ENCODE assay signal across 1 cellular context in the genomic region with DNA sequence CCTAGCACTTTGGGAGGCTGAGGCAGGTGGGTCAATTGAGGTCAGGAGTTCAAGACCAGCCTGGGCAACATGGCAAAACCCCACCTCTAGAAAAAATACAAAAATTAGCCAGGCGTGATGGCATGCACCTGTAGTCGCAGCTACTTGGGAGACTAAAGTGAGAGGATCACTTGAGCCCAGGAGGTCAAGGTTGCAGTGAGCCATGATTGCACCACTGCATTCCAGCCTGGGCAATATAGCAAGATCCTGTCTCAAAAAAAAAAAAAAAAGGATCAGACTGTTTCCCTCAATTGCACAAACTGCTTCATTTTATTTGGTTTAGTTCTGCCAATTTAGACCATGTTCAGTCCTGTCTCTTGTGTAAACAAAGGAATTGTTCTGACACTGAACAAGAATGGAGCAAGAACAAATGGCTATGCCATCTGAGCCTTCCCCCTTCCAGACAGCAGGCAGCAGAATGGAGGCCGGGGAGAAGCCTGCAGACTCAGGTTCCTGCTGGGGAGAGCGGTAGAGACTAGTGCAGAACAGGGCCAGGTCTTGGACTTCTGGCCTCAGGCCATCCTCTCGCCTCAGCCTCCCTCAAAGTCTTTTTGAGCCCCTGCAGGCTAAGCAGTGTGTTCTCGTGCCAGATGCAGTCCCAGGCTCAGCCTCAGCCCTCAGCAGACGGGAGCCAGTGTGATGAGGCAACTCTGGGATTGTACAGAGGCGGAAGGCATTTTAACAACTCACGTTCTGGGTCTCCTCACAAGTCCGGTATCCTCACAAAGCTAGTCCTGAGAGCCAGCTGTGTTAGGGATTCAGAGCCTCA.
TF ChIP-seq lines count a peak whose summit lies in the region.

No MANE protein-coding gene starts in this region.

TF ChIP-seq in WTC11, 78 proteins besides CTCF, POLR2A, EP300 and RAD21 (continued from another document):
- TF ChIP-seq, protein P1, sequence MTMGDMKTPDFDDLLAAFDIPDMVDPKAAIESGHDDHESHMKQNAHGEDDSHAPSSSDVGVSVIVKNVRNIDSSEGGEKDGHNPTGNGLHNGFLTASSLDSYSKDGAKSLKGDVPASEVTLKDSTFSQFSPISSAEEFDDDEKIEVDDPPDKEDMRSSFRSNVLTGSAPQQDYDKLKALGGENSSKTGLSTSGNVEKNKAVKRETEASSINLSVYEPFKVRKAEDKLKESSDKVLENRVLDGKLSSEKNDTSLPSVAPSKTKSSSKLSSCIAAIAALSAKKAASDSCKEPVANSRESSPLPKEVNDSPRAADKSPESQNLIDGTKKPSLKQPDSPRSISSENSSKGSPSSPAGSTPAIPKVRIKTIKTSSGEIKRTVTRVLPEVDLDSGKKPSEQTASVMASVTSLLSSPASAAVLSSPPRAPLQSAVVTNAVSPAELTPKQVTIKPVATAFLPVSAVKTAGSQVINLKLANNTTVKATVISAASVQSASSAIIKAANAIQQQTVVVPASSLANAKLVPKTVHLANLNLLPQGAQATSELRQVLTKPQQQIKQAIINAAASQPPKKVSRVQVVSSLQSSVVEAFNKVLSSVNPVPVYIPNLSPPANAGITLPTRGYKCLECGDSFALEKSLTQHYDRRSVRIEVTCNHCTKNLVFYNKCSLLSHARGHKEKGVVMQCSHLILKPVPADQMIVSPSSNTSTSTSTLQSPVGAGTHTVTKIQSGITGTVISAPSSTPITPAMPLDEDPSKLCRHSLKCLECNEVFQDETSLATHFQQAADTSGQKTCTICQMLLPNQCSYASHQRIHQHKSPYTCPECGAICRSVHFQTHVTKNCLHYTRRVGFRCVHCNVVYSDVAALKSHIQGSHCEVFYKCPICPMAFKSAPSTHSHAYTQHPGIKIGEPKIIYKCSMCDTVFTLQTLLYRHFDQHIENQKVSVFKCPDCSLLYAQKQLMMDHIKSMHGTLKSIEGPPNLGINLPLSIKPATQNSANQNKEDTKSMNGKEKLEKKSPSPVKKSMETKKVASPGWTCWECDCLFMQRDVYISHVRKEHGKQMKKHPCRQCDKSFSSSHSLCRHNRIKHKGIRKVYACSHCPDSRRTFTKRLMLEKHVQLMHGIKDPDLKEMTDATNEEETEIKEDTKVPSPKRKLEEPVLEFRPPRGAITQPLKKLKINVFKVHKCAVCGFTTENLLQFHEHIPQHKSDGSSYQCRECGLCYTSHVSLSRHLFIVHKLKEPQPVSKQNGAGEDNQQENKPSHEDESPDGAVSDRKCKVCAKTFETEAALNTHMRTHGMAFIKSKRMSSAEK (CRISPR knock-in tag; IDR thresholded peaks at IDR 0.05; ENCODE audit: borderline replicate concordance): no peak
- TF ChIP-seq ZNF416 (CRISPR knock-in tag; IDR thresholded peaks at IDR 0.05) (no peak), TEAD1 (CRISPR knock-in tag; IDR thresholded peaks at IDR 0.05) (no peak)
